13 cellular contexts compared by ENCODE assay signal in the genomic region with DNA sequence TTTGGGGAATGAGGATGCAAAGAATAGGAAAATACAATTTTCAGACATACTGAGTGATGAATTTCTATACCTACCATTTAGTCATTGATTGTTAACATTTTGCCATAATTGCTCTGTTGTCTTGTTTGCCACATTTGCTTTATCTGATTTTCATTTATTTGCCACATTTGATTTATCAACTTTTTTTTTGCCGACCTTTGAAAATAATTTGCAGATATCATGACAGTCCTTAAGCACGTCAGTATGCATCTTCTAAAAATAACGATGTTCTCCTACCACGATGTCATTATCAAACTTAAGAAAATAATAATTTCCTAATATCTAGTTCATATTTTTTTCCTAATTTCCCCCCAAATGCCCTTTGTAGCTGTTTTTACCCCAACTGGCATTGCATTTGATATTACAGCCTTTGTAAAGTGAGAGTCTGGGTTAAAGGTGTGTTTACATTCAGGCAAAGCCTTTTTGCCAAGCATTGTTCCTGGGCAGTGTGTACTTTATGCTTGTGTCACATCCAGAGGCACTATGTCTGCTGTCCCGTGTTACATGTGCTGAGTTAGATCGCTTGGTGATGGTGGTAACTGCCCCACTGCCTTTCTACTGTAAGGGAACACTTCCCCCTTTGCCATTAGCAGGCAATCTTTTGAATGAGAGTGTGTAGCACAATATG. TPM values are rescaled to one million over a fixed set of nuclear protein-coding genes. Genes with fewer than 3 reads are reported as not detected.
A peak's percentile ranks its signal among the peaks of the same experiment; 100 is the strongest.
DNase-seq lines count a peak whose midpoint lies in the region; ATAC-seq and TF ChIP-seq lines count a peak whose summit lies in the region.
"Had no signal": no experiment of that assay in that cellular context is flagged by ENCODE, and none has a peak within 500 bp of the region (broad histone marks: within the 10 kb centered on the region; RNA-seq: fewer than 3 reads in every experiment).

No MANE protein-coding gene starts in this region.

- H2AK5ac ChIP-seq in IMR-90 (ENCODE audit: low read depth, low read length): no peak overlapping the region

- no peak overlapping the region for H3K4ac ChIP-seq in IMR-90 (ENCODE audit: low read depth, low read length)

- H3K36me3 ChIP-seq in IMR-90 (ENCODE audit: control insufficient read depth, insufficient read depth, low read length): peaks cover 40% of the 10 kb centered on the region
- H3K36me3 ChIP-seq in OCI-LY7 (ENCODE audit: insufficient read depth, low read length): peaks cover 82% of the 10 kb centered on the region
- peaks cover 52% of the 10 kb centered on the region for H3K36me3 ChIP-seq in SJCRH30

- H2BK15ac ChIP-seq in IMR-90 (ENCODE audit: low read depth, low read length): no peak overlapping the region

- H3K14ac ChIP-seq in IMR-90 (replicated peaks; ENCODE audit: low read depth, low read length): no peak overlapping the region

- H2BK120ac ChIP-seq in IMR-90 (ENCODE audit: low read depth, low read length): no peak overlapping the region

- no peaks in the 10 kb centered on the region for H3K4me1 ChIP-seq in IMR-90 (ENCODE audit: control insufficient read depth, insufficient read depth, low read length)
- H3K4me1 ChIP-seq in OCI-LY7 (ENCODE audit: insufficient read depth, low read length, poor library complexity, severe bottlenecking): no peaks in the 10 kb centered on the region
- H3K4me1 ChIP-seq in SJCRH30: no peaks in the 10 kb centered on the region
- H3K4me1 ChIP-seq: BE2C had no signal

- H3K4me3 ChIP-seq in IMR-90 (ENCODE audit: insufficient read depth, low read depth, low read length): no peak overlapping the region
- no peak overlapping the region for H3K4me3 ChIP-seq in OCI-LY7 (ENCODE audit: low read depth, low read length, poor library complexity, severe bottlenecking)
- H3K4me3 ChIP-seq in SJCRH30: no peak overlapping the region
- H3K4me3 ChIP-seq: GM23338 had no signal

- dilution Hi-C loops in IMR-90 (cut with HindIII; ENCODE audit: low sequenced_read_pairs, unreplicated experiment): no loop called here

- no peaks in the 10 kb centered on the region for H3K9me3 ChIP-seq in IMR-90 (ENCODE audit: control insufficient read depth, insufficient read depth, low read length)
- H3K9me3 ChIP-seq in OCI-LY7 (ENCODE audit: low read length): no peaks in the 10 kb centered on the region
- H3K9me3 ChIP-seq in SJCRH30 (replicated peaks): no peaks in the 10 kb centered on the region
- H3K9me3 ChIP-seq: BE2C had no signal

- no CpG with 5 or more reads among the region's 6 CpGs for WGBS in IMR-90 (ENCODE audit: extremely low coverage in 2 of 2, insufficient read length in 1 of 2), 2 experiments

- no peaks in the 10 kb centered on the region for H3K9me2 ChIP-seq in OCI-LY7 (ENCODE audit: insufficient read depth, low read length)

- no peaks in the 10 kb centered on the region for H3K27me3 ChIP-seq in IMR-90 (ENCODE audit: control insufficient read depth, insufficient read depth, low read length)
- H3K27me3 ChIP-seq in SJCRH30: no peaks in the 10 kb centered on the region
- H3K27me3 ChIP-seq: BE2C had no signal

- no peak overlapping the region for H3K9ac ChIP-seq in IMR-90 (ENCODE audit: low read depth, low read length)

- TF ChIP-seq CTCF in IMR-90 (conservative IDR thresholded peaks at IDR 0.05; ENCODE audit: low read depth, low read length) (no peak), OCI-LY7 (conservative IDR thresholded peaks at IDR 0.05; ENCODE audit: low read length) (no peak)

- H4K5ac ChIP-seq in IMR-90 (ENCODE audit: low read depth, low read length): no peak overlapping the region

- H3K56ac ChIP-seq in IMR-90 (ENCODE audit: extremely low read depth, insufficient read depth, low read length): no peak overlapping the region

- H3K79me1 ChIP-seq in IMR-90 (ENCODE audit: low read depth in 1 of 2, low read length in 2 of 2): peaks cover 1 to 4% of the 10 kb centered on the region in 2 experiments; a peak in 2 of 4 replicates

- no peaks in the 10 kb centered on the region for H3K79me2 ChIP-seq in OCI-LY7 (ENCODE audit: insufficient read depth, low read depth, low read length)

- intact Hi-C loops in IMR-90 (cut with micrococcal nuclease) (loop anchor here (10.0 kb wide), 1 partner anchor 59 kb away; no protein-coding TSS in a partner anchor), OCI-LY7 (cut with micrococcal nuclease; ENCODE audit: unreplicated experiment) (no loop called here), left colon (cut with DNase I, micrococcal nuclease) (no loop called here)

- BruUV-seq in IMR-90 (replicated peaks; lab: Mats Ljungman, UMichigan): no TSS peak
- TSS peak; percentile 22 for BruUV-seq in OCI-LY7 (replicated peaks; lab: Mats Ljungman, UMichigan)

- H3K23ac ChIP-seq in IMR-90 (ENCODE audit: low read depth, low read length): no peak overlapping the region

- CTCF ChIA-PET in IMR-90 (lab: Yijun Ruan, JAX): no interaction called here
- CTCF ChIA-PET in OCI-LY7 (lab: Charles Lee; ENCODE audit: unreplicated experiment): no interaction called here

- H3K18ac ChIP-seq in IMR-90 (ENCODE audit: low read depth, low read length): no peak overlapping the region

- no peaks in the 10 kb centered on the region for H4K20me1 ChIP-seq in IMR-90 (ENCODE audit: insufficient read depth, low read length)
- H4K20me1 ChIP-seq in OCI-LY7 (ENCODE audit: insufficient read depth, low read length): no peaks in the 10 kb centered on the region

- H2AK9ac ChIP-seq in IMR-90 (replicated peaks; ENCODE audit: low read depth, low read length, poor library complexity): no peak overlapping the region

- POLR2A ChIA-PET in IMR-90 (lab: Charles Lee; ENCODE audit: unreplicated experiment) (no interaction called here), OCI-LY7 (lab: Charles Lee) (interaction anchor here (0.5 to 0.9 kb wide), 2 partner anchors 18 to 115 kb away, joined by 3 to 4 read pairs; no protein-coding TSS in a partner anchor)

- no peak for DNase-seq in IMR-90
- DNase-seq in OCI-LY7 (ENCODE audit: low spot score): no peak
- DNase-seq in left colon: no peak
- DNase-seq in mucosa of gallbladder (ENCODE audit: low spot score): peak; percentile 20
- DNase-seq in Kasumi-1 (lab: John Stamatoyannopoulos, UW): no peak
- no peak for DNase-seq in SHP77 treated with DMSO at 0.1 percent for 48 hours (lab: John Stamatoyannopoulos, UW)
- no peak for DNase-seq in SJCRH30
- DNase-seq: BE2C; CD4-positive, alpha-beta memory T cell; DMS79; H7 had no signal

- H3K4me2 ChIP-seq in IMR-90 (ENCODE audit: low read depth, low read length) (no peak overlapping the region), OCI-LY7 (ENCODE audit: low read length) (no peak overlapping the region)
- H3K4me2 ChIP-seq: GM23338 had no signal

- in situ Hi-C loops in IMR-90 (cut with MboI; ENCODE audit: low sequenced_read_pairs): loop anchor here (25.0 kb wide), 2 partner anchors 103 to 1503 kb away; no protein-coding TSS in a partner anchor

- TF ChIP-seq POLR2A in IMR-90 (IDR thresholded peaks at IDR 0.05; ENCODE audit: low read depth, low read length): no peak

- H2BK5ac ChIP-seq in IMR-90 (ENCODE audit: low read depth, low read length, poor library complexity, severe bottlenecking): no peak overlapping the region

- H4K8ac ChIP-seq in IMR-90 (ENCODE audit: low read depth in 2 of 2, low read length in 2 of 2): no peak overlapping the region

- H3K9me1 ChIP-seq in IMR-90 (ENCODE audit: insufficient read depth, low read length): 0 out of 2 replicates have a peak, but pooled peaks cover 5% of the 10 kb centered on the region

- H2BK20ac ChIP-seq in IMR-90 (ENCODE audit: low read depth, low read length): no peak overlapping the region

- H4K91ac ChIP-seq in IMR-90 (ENCODE audit: insufficient read depth, low read depth, low read length): no peak overlapping the region

- TF ChIP-seq RAD21 in IMR-90 (IDR thresholded peaks at IDR 0.05; ENCODE audit: low read length): no peak

- no peak for ATAC-seq in IMR-90 (ENCODE audit: low read depth)
- ATAC-seq in left colon: peak; percentile 68
- ATAC-seq: GM23338 had no signal

- H2AFZ ChIP-seq in IMR-90 (replicated peaks; ENCODE audit: low read length, poor library complexity) (no peak overlapping the region), OCI-LY7 (ENCODE audit: low read length) (no peak overlapping the region)
- H2AFZ ChIP-seq: GM23338 had no signal

- H3K27ac ChIP-seq in IMR-90 (ENCODE audit: insufficient read depth, low read length): no peak overlapping the region
- no peak overlapping the region for H3K27ac ChIP-seq in OCI-LY7 (ENCODE audit: low read depth, low read length, poor library complexity, severe bottlenecking)
- H3K27ac ChIP-seq in SJCRH30: no peak overlapping the region
- H3K27ac ChIP-seq: C4-2B had no signal

RNA-seq across cellular contexts. Expression of gene SEC23B, which starts 26.4 kb away (rescaled TPM):
- total RNA-seq in IMR-90 (2012; rRNA removed): 65.0 and 78.9 TPM in 2 replicates
- 50.1 and 51.5 TPM in 2 replicates for polyA plus RNA-seq in IMR-90 (2012; rRNA removed)
- polyA plus RNA-seq in IMR-90 (2012; cell fraction: cytosol; rRNA removed): 28.0 and 29.4 TPM in 2 replicates
- 15.4 and 28.9 TPM in 2 replicates for polyA plus RNA-seq in IMR-90 (2012; cell fraction: nucleus; rRNA removed; ENCODE audit: low replicate concordance)
- total RNA-seq in OCI-LY7 (2014; rRNA removed; shearing (Covaris generic)): 40.3 and 42.6 TPM in 2 replicates
- 51.6 and 52.6 TPM in 2 replicates for total RNA-seq in OCI-LY7 (2022)
- 10 to 100 TPM; 54.1 to 55.5 TPM for total RNA-seq in left colon
- total RNA-seq in mucosa of gallbladder: 69.3 TPM
- total RNA-seq in SJCRH30 (2014; rRNA removed; shearing (Covaris generic)): 58.3 and 61.4 TPM in 2 replicates

RNA-seq across cellular contexts. Expression of gene SMIM26, which starts 33.1 kb away (rescaled TPM):
- total RNA-seq in IMR-90 (2012; rRNA removed) (42.8 and 49.2 TPM in 2 replicates), OCI-LY7 (2022) (71.2 and 91.0 TPM in 2 replicates), left colon (10 to 100 TPM; 63.0 to 63.3 TPM), mucosa of gallbladder (65.2 TPM)
- polyA plus RNA-seq in IMR-90 (2012; rRNA removed): 43.2 and 45.7 TPM in 2 replicates
- polyA plus RNA-seq in IMR-90 (2012; cell fraction: cytosol; rRNA removed): 54.4 and 142 TPM in 2 replicates
- polyA plus RNA-seq in IMR-90 (2012; cell fraction: nucleus; rRNA removed; ENCODE audit: low replicate concordance): 11.6 and 43.1 TPM in 2 replicates
- total RNA-seq in OCI-LY7 (2014; rRNA removed; shearing (Covaris generic)): 124 and 161 TPM in 2 replicates
- total RNA-seq in SJCRH30 (2014; rRNA removed; shearing (Covaris generic)): 76.8 and 84.0 TPM in 2 replicates

RNA-seq across cellular contexts. Expression of gene RBBP9, which starts 37.1 kb away (rescaled TPM):
- total RNA-seq in IMR-90 (2012; rRNA removed): 26.7 and 31.4 TPM in 2 replicates
- 4.4 and 4.8 TPM in 2 replicates for polyA plus RNA-seq in IMR-90 (2012; rRNA removed)
- polyA plus RNA-seq in IMR-90 (2012; cell fraction: cytosol; rRNA removed): 2.0 and 2.3 TPM in 2 replicates
- 0.70 and 3.9 TPM in 2 replicates for polyA plus RNA-seq in IMR-90 (2012; cell fraction: nucleus; rRNA removed; ENCODE audit: low replicate concordance)
- total RNA-seq in OCI-LY7 (2014; rRNA removed; shearing (Covaris generic)): 8.1 and 8.7 TPM in 2 replicates
- total RNA-seq in OCI-LY7 (2022): 11.7 and 13.6 TPM in 2 replicates
- 10 to 100 TPM; 10.4 to 12.6 TPM for total RNA-seq in left colon
- 20.2 TPM for total RNA-seq in mucosa of gallbladder
- 29.6 and 30.3 TPM in 2 replicates for total RNA-seq in SJCRH30 (2014; rRNA removed; shearing (Covaris generic))

RNA-seq across cellular contexts. Expression of gene DTD1, which starts 53.7 kb away (rescaled TPM):
- total RNA-seq in IMR-90 (2012; rRNA removed): 101 and 124 TPM in 2 replicates
- polyA plus RNA-seq in IMR-90 (2012; rRNA removed): 59.6 and 73.1 TPM in 2 replicates
- 47.9 and 62.5 TPM in 2 replicates for polyA plus RNA-seq in IMR-90 (2012; cell fraction: cytosol; rRNA removed)
- 13.1 and 29.2 TPM in 2 replicates for polyA plus RNA-seq in IMR-90 (2012; cell fraction: nucleus; rRNA removed; ENCODE audit: low replicate concordance)
- total RNA-seq in OCI-LY7 (2014; rRNA removed; shearing (Covaris generic)): 27.6 and 35.3 TPM in 2 replicates
- 43.0 and 47.8 TPM in 2 replicates for total RNA-seq in OCI-LY7 (2022)
- 10 to 100 TPM; 17.1 to 20.8 TPM for total RNA-seq in left colon
- total RNA-seq in mucosa of gallbladder: 12.2 TPM
- total RNA-seq in SJCRH30 (2014; rRNA removed; shearing (Covaris generic)): 65.4 and 66.2 TPM in 2 replicates
